8 cellular contexts compared by ENCODE assay signal in genomic region chr19:873084-874019, GRCh38. TPM values are rescaled to one million over a fixed set of nuclear protein-coding genes. Genes with fewer than 3 reads are reported as not detected.
A peak's percentile ranks its signal among the peaks of the same experiment; 100 is the strongest.
DNase-seq lines count a peak whose midpoint lies in the region; ATAC-seq, FAIRE-seq and TF ChIP-seq lines count a peak whose summit lies in the region.

No MANE protein-coding gene starts in this region.

- DNase-seq in AG08396 (ENCODE audit: low spot score) (peak; percentile 58), HT-29 (ENCODE audit: low spot score) (peak; percentile 52), H1 (ENCODE audit: low read depth in 1 of 2, low spot score in 2 of 2) (no peak), COR-L47 (lab: John Stamatoyannopoulos, UW) (no peak), inferior parietal cortex (ENCODE audit: extremely low spot score) (no peak)
- DNase-seq in activated CD4-positive, CD25-positive, alpha-beta regulatory T cell treated with anti-CD3 and anti-CD28 coated beads, Interleukin-2, amount 50 U/mL, for 72 hours: peak; percentile 57
- peak; percentile 37 to 73 (median 54) for DNase-seq in stimulated activated CD4-positive, alpha-beta T cell treated with anti-CD3 and anti-CD28 coated beads, TNF-alpha, amount 100 ng/mL, for 48 hours (ENCODE audit: low read depth in 3 of 3)

- H3K9ac ChIP-seq in H1 (replicated peaks in 1 of 4; ENCODE audit: extremely low read depth in 1 of 4, low read depth in 3 of 4, low read length in 3 of 4): no peak overlapping the region

- no peak for ATAC-seq in GM21526 (IDR thresholded peaks at IDR 0.05; ENCODE audit: low FRiP score, unreplicated experiment)

- H3K27me3 ChIP-seq in H1 (replicated peaks in 1 of 4; ENCODE audit: control insufficient read depth in 3 of 4, extremely low read depth in 1 of 4, insufficient read depth in 3 of 4, low read length in 3 of 4): no peaks in the 10 kb centered on the region

- H2AK5ac ChIP-seq in H1 (ENCODE audit: low read depth, low read length): no peak overlapping the region; the same call in 1 of the 2 replicates

- H3K27ac ChIP-seq in H1 (ENCODE audit: low read depth, low read length): no peak overlapping the region

- H2AFZ ChIP-seq in H1 (ENCODE audit: low read length): no peak overlapping the region

- no peak overlapping the region for H4K91ac ChIP-seq in H1 (replicated peaks; ENCODE audit: insufficient read length, low read length)

- POLR2A ChIA-PET in H1 (lab: Charles Lee; ENCODE audit: partially characterized antibody): interaction anchor here (0.6 to 11.5 kb wide), 11 partner anchors 7 to 148 kb away, joined by 3 to 82 read pairs (median 4); partner anchors contain the start of genes ELANE, MED16, RNU6-2 and RNU6-9

- no peak for TF ChIP-seq RAD21 in H1 (IDR thresholded peaks at IDR 0.05 in 1 of 2, conservative IDR thresholded peaks at IDR 0.05 in 1 of 2; ENCODE audit: low read depth in 2 of 2, low read length in 2 of 2)

- H4K20me1 ChIP-seq in H1 (replicated peaks in 1 of 2; ENCODE audit: control insufficient read depth in 1 of 2, insufficient read depth in 2 of 2, low read length in 2 of 2): peaks cover 4 to 5% of the 10 kb centered on the region in 2 experiments

- H2BK15ac ChIP-seq in H1 (ENCODE audit: low read length): peak overlapping the region; percentile 40; the same call in 1 of the 2 replicates

- H4K5ac ChIP-seq in H1 (ENCODE audit: insufficient read length, low read depth, low read length): no peak overlapping the region

- no peak overlapping the region for H2BK120ac ChIP-seq in H1 (replicated peaks; ENCODE audit: low read depth, low read length)

- H3K4ac ChIP-seq in H1 (replicated peaks; ENCODE audit: insufficient read length, low read depth, low read length): no peak overlapping the region

- no peaks in the 10 kb centered on the region for H3K79me2 ChIP-seq in H1 (ENCODE audit: control insufficient read depth in 1 of 2, insufficient read depth in 2 of 2, low read length in 2 of 2)

- TF ChIP-seq EP300 in H1 (IDR thresholded peaks at IDR 0.05; ENCODE audit: borderline replicate concordance in 1 of 2, low read depth in 2 of 2, low read length in 2 of 2): no peak

- TF ChIP-seq POLR2A in H1 (IDR thresholded peaks at IDR 0.05; ENCODE audit: control extremely low read depth in 1 of 2, low read depth in 2 of 2, low read length in 2 of 2): no peak

- H2BK12ac ChIP-seq in H1 (ENCODE audit: low read depth, low read length): peak overlapping the region; percentile 68; the same call in 1 of the 2 replicates

- peak overlapping the region; percentile 48; the same call in 1 of the 2 replicates for H3K18ac ChIP-seq in H1 (ENCODE audit: extremely low read depth, low read length)

- CTCF ChIA-PET in H1 (lab: Charles Lee; ENCODE audit: partially characterized antibody): interaction anchor here (0.7 to 2.3 kb wide), 4 partner anchors 10 to 109 kb away, joined by 3 to 8 read pairs (median 5); no protein-coding TSS in a partner anchor

- peaks cover 2% of the 10 kb centered on the region for H3K79me1 ChIP-seq in H1 (ENCODE audit: low read depth, low read length)

- no peak overlapping the region for H3K4me3 ChIP-seq in H1 (ENCODE audit: extremely low read depth in 1 of 4, insufficient read depth in 2 of 4, low read depth in 3 of 4, low read length in 4 of 4)

- peaks cover 0 to 12% (median 0%) of the 10 kb centered on the region in 4 experiments; a peak in 4 of 8 replicates for H3K36me3 ChIP-seq in H1 (ENCODE audit: control insufficient read depth in 2 of 4, insufficient read depth in 4 of 4, low read length in 3 of 4)

- H3K56ac ChIP-seq in H1 (replicated peaks; ENCODE audit: insufficient read length, low read depth, low read length): no peak overlapping the region

- TF ChIP-seq CTCF in H1 (IDR thresholded peaks at IDR 0.05; ENCODE audit: control extremely low read depth in 1 of 3, insufficient read depth in 1 of 3, low read depth in 1 of 3, low read length in 3 of 3): no peak

- no peak overlapping the region for H2BK20ac ChIP-seq in H1 (ENCODE audit: low read length)

- H3K4me2 ChIP-seq in H1 (ENCODE audit: insufficient read depth in 1 of 2, low read depth in 2 of 2, low read length in 2 of 2): no peak overlapping the region

- no peak overlapping the region for H3K14ac ChIP-seq in H1 (ENCODE audit: insufficient read length)

- H3K4me1 ChIP-seq in H1 (replicated peaks in 1 of 4; ENCODE audit: control insufficient read depth in 3 of 4, insufficient read depth in 4 of 4, low read length in 3 of 4): peaks cover 0 to 14% (median 4%) of the 10 kb centered on the region in 4 experiments; a peak in 5 of 7 replicates

- peak overlapping the region; percentile 56; the same call in 1 of the 2 replicates for H2BK5ac ChIP-seq in H1 (ENCODE audit: low read depth, low read length)

- H3K9me3 ChIP-seq in H1 (ENCODE audit: insufficient read depth in 2 of 2, low read depth in 1 of 2, low read length in 1 of 2): peaks cover 0 to 3% of the 10 kb centered on the region in 2 experiments; a peak in 1 of 4 replicates

- H4K8ac ChIP-seq in H1 (ENCODE audit: extremely low read depth, insufficient read depth, low read length): no peak overlapping the region; the same call in 1 of the 2 replicates

- H3K23ac ChIP-seq in H1 (ENCODE audit: insufficient read length): no peak overlapping the region

- WGBS in H1 (ENCODE audit: extremely low coverage in 1 of 2, insufficient coverage in 1 of 2, insufficient read length in 1 of 2, insufficient replicate concordance in 2 of 2, low coverage in 1 of 2, low lambda C conversion rate in 2 of 2, missing lambda C conversion rate in 1 of 2), 2 experiments: 93% methylated on average over 18 of the region's 38 CpGs; no CpG with 5 or more reads in 1 of the 2 experiments

- FAIRE-seq in H1 (lab: Jason Lieb, UNC): no peak

- no peaks in the 10 kb centered on the region for H3K23me2 ChIP-seq in H1 (ENCODE audit: low read depth, low read length)

RNA-seq across cellular contexts. Expression of gene CFD, which starts 13.9 kb away (rescaled TPM):
- total RNA-seq in HT-29 (2014; rRNA removed; shearing (Covaris generic)): 1.1 and 1.4 TPM in 2 replicates
- 1.7 TPM in 2 replicates for total RNA-seq in H1 (2021; fragmentation: NEBNext Ultra II Directional; extraction: Animal tissue kit (Norgen Biotek cat#: 25700))
- polyA plus RNA-seq in H1 (2011; rRNA removed): 2.8 and 4.6 TPM in 2 replicates
- 3.8 TPM for polyA plus RNA-seq in H1 (2011; cell fraction: cytosol; rRNA removed)
- polyA plus RNA-seq in H1 (2011; cell fraction: nucleus; rRNA removed): 2.4 TPM
- 1.0 to 2.1 TPM (median 1.3 TPM) in 4 replicates for polyA plus RNA-seq in H1 (2012, experiment 1 of 2)
- polyA plus RNA-seq in H1 (2012, experiment 2 of 2): 0.83 TPM
- 1.5 TPM for polyA plus RNA-seq in H1 (2013, experiment 1 of 2)
- 1.4 TPM for polyA plus RNA-seq in H1 (2013, experiment 2 of 2)
- polyA minus RNA-seq in H1 (2011; rRNA and poly(A)+ RNA removed): not detected in 2 replicates
- 3.5 TPM for polyA minus RNA-seq in H1 (2011; cell fraction: cytosol; rRNA and poly(A)+ RNA removed)
- polyA minus RNA-seq in H1 (2011; cell fraction: nucleus; rRNA and poly(A)+ RNA removed): 4.7 TPM

RNA-seq across cellular contexts. Expression of gene MED16, which starts 19.6 kb away (rescaled TPM):
- 31.8 and 32.4 TPM in 2 replicates for total RNA-seq in HT-29 (2014; rRNA removed; shearing (Covaris generic))
- total RNA-seq in H1 (2021; fragmentation: NEBNext Ultra II Directional; extraction: Animal tissue kit (Norgen Biotek cat#: 25700)): 51.0 and 55.9 TPM in 2 replicates
- 67.2 and 134 TPM in 2 replicates for polyA plus RNA-seq in H1 (2011; rRNA removed)
- 48.2 TPM for polyA plus RNA-seq in H1 (2011; cell fraction: cytosol; rRNA removed)
- polyA plus RNA-seq in H1 (2011; cell fraction: nucleus; rRNA removed): 64.8 TPM
- 29.8 to 51.8 TPM (median 46.8 TPM) in 4 replicates for polyA plus RNA-seq in H1 (2012, experiment 1 of 2)
- polyA plus RNA-seq in H1 (2012, experiment 2 of 2): 56.1 TPM
- polyA plus RNA-seq in H1 (2013, experiment 1 of 2): 21.0 TPM
- polyA plus RNA-seq in H1 (2013, experiment 2 of 2): 20.8 TPM
- 22.8 and 26.1 TPM in 2 replicates for polyA minus RNA-seq in H1 (2011; rRNA and poly(A)+ RNA removed)
- polyA minus RNA-seq in H1 (2011; cell fraction: cytosol; rRNA and poly(A)+ RNA removed): 72.5 TPM
- polyA minus RNA-seq in H1 (2011; cell fraction: nucleus; rRNA and poly(A)+ RNA removed): 38.6 TPM

RNA-seq across cellular contexts. Expression of gene RNU6-9, which starts 19.9 kb away (rescaled TPM):
- not detected in 2 replicates for total RNA-seq in HT-29 (2014; rRNA removed; shearing (Covaris generic))
- total RNA-seq in H1 (2021; fragmentation: NEBNext Ultra II Directional; extraction: Animal tissue kit (Norgen Biotek cat#: 25700)): not detected in 2 replicates
- polyA plus RNA-seq in H1 (2011; rRNA removed): not detected in 2 replicates
- polyA plus RNA-seq in H1 (2011; cell fraction: cytosol; rRNA removed): not detected
- polyA plus RNA-seq in H1 (2011; cell fraction: nucleus; rRNA removed): not detected
- not detected in 4 replicates for polyA plus RNA-seq in H1 (2012, experiment 1 of 2)
- polyA plus RNA-seq in H1 (2012, experiment 2 of 2): not detected
- not detected for polyA plus RNA-seq in H1 (2013, experiment 1 of 2)
- polyA plus RNA-seq in H1 (2013, experiment 2 of 2): not detected
- polyA minus RNA-seq in H1 (2011; rRNA and poly(A)+ RNA removed): under 0.01 TPM in 1 of 2 replicates, not detected in the other
- polyA minus RNA-seq in H1 (2011; cell fraction: cytosol; rRNA and poly(A)+ RNA removed): not detected
- polyA minus RNA-seq in H1 (2011; cell fraction: nucleus; rRNA and poly(A)+ RNA removed): not detected

RNA-seq across cellular contexts. Expression of gene ELANE, which starts 21.2 kb away (rescaled TPM):
- not detected in 2 replicates for total RNA-seq in HT-29 (2014; rRNA removed; shearing (Covaris generic))
- total RNA-seq in H1 (2021; fragmentation: NEBNext Ultra II Directional; extraction: Animal tissue kit (Norgen Biotek cat#: 25700)): not detected in 2 replicates
- not detected in 2 replicates for polyA plus RNA-seq in H1 (2011; rRNA removed)
- not detected for polyA plus RNA-seq in H1 (2011; cell fraction: cytosol; rRNA removed)
- not detected for polyA plus RNA-seq in H1 (2011; cell fraction: nucleus; rRNA removed)
- polyA plus RNA-seq in H1 (2012, experiment 1 of 2): not detected in 4 replicates
- not detected for polyA plus RNA-seq in H1 (2012, experiment 2 of 2)
- not detected for polyA plus RNA-seq in H1 (2013, experiment 1 of 2)
- not detected for polyA plus RNA-seq in H1 (2013, experiment 2 of 2)
- polyA minus RNA-seq in H1 (2011; rRNA and poly(A)+ RNA removed): not detected in 2 replicates
- polyA minus RNA-seq in H1 (2011; cell fraction: cytosol; rRNA and poly(A)+ RNA removed): not detected
- not detected for polyA minus RNA-seq in H1 (2011; cell fraction: nucleus; rRNA and poly(A)+ RNA removed)

RNA-seq across cellular contexts. Expression of gene PRTN3, which starts 32.6 kb away (rescaled TPM):
- total RNA-seq in HT-29 (2014; rRNA removed; shearing (Covaris generic)): not detected in 2 replicates
- 0.39 and 0.42 TPM in 2 replicates for total RNA-seq in H1 (2021; fragmentation: NEBNext Ultra II Directional; extraction: Animal tissue kit (Norgen Biotek cat#: 25700))
- polyA plus RNA-seq in H1 (2011; rRNA removed): 2.1 and 3.1 TPM in 2 replicates
- 0.88 TPM for polyA plus RNA-seq in H1 (2011; cell fraction: cytosol; rRNA removed)
- 1.6 TPM for polyA plus RNA-seq in H1 (2011; cell fraction: nucleus; rRNA removed)
- polyA plus RNA-seq in H1 (2012, experiment 1 of 2): 0.60 to 0.87 TPM (median 0.71 TPM) in 3 of 4 replicates, not detected in the other
- polyA plus RNA-seq in H1 (2012, experiment 2 of 2): 0.89 TPM
- polyA plus RNA-seq in H1 (2013, experiment 1 of 2): 1.0 TPM
- 1.2 TPM for polyA plus RNA-seq in H1 (2013, experiment 2 of 2)
- 0.24 TPM in 1 of 2 replicates, not detected in the other for polyA minus RNA-seq in H1 (2011; rRNA and poly(A)+ RNA removed)
- not detected for polyA minus RNA-seq in H1 (2011; cell fraction: cytosol; rRNA and poly(A)+ RNA removed)
- not detected for polyA minus RNA-seq in H1 (2011; cell fraction: nucleus; rRNA and poly(A)+ RNA removed)

Comparison
In these comparisons a context has a peak if more than half of its experiments do, and no peak if none do; other contexts are left out.
1. DNase-seq: peak in AG08396 (single experiment), HT-29 (single experiment), activated CD4-positive, CD25-positive, alpha-beta regulatory T cell treated with anti-CD3 and anti-CD28 coated beads, Interleukin-2, amount 50 U/mL, for 72 hours (single experiment) and stimulated activated CD4-positive, alpha-beta T cell treated with anti-CD3 and anti-CD28 coated beads, TNF-alpha, amount 100 ng/mL, for 48 hours (3 of 3); none in H1 (0 of 2), COR-L47 (single experiment) and inferior parietal cortex (single experiment).